8 cellular contexts compared by ENCODE assay signal in genomic region chr17:8210761-8211458, GRCh38. TPM values are rescaled to one million over a fixed set of nuclear protein-coding genes. Genes with fewer than 3 reads are reported as not detected.
A peak's percentile ranks its signal among the peaks of the same experiment; 100 is the strongest.
DNase-seq lines count a peak whose midpoint lies in the region; ATAC-seq and TF ChIP-seq lines count a peak whose summit lies in the region.

No MANE protein-coding gene starts in this region.

- no peaks in the 10 kb centered on the region for H3K27me3 ChIP-seq in right atrium auricular region

- H3K4me3 ChIP-seq in right atrium auricular region = peak overlapping the region; percentile 49 to 61

- POLR2A ChIA-PET in activated B cell treated with CpG ODN at 0.5 μM for 24 hours (lab: Charles Lee) = interaction anchor here (0.7 to 6.8 kb wide), 10 partner anchors 11 to 78 kb away, joined by 3 to 84 read pairs (median 6); partner anchors contain the start of genes BORCS6, CTC1 and RANGRF

- no peak for TF ChIP-seq CTCF in 22Rv1 (IDR thresholded peaks at IDR 0.05)
- TF ChIP-seq CTCF in activated B cell treated with CpG ODN at 0.5 μM for 24 hours (IDR thresholded peaks at IDR 0.05) = no peak
- no peak for TF ChIP-seq CTCF in right atrium auricular region (IDR thresholded peaks at IDR 0.05)

- H3K4me1 ChIP-seq in right atrium auricular region = peaks cover 0 to 7% of the 10 kb centered on the region in 2 donors

- H3K9me3 Mint-ChIP-seq in activated B cell treated with CpG ODN at 0.5 μM for 24 hours = no peaks in the 10 kb centered on the region
- no peaks in the 10 kb centered on the region for H3K9me3 Mint-ChIP-seq in stimulated activated effector memory CD8-positive, alpha-beta T cell treated with anti-CD3 and anti-CD28 coated beads, Interleukin-12 subunit alpha, Interleukin-12 subunit beta, amount 100 ng/mL, for 72 hours

- peak; percentile 7 for ATAC-seq in GM21423 (IDR thresholded peaks at IDR 0.05; ENCODE audit: unreplicated experiment)
- ATAC-seq in activated B cell treated with CpG ODN at 0.5 μM for 24 hours (ENCODE audit: low read depth) = no peak
- peak; percentile 25 for ATAC-seq in stimulated activated effector memory CD8-positive, alpha-beta T cell treated with anti-CD3 and anti-CD28 coated beads, Interleukin-12 subunit alpha, Interleukin-12 subunit beta, amount 100 ng/mL, for 72 hours

- no peaks in the 10 kb centered on the region for H3K27me3 Mint-ChIP-seq in activated B cell treated with CpG ODN at 0.5 μM for 24 hours

- peak overlapping the region; percentile 91 for H3K27ac Mint-ChIP-seq in activated B cell treated with CpG ODN at 0.5 μM for 24 hours
- peak overlapping the region; percentile 98 for H3K27ac Mint-ChIP-seq in stimulated activated effector memory CD8-positive, alpha-beta T cell treated with anti-CD3 and anti-CD28 coated beads, Interleukin-12 subunit alpha, Interleukin-12 subunit beta, amount 100 ng/mL, for 72 hours

- H3K36me3 Mint-ChIP-seq in activated B cell treated with CpG ODN at 0.5 μM for 24 hours (ENCODE audit: low read depth) = peaks cover 2% of the 10 kb centered on the region
- peaks cover 51% of the 10 kb centered on the region for H3K36me3 Mint-ChIP-seq in stimulated activated effector memory CD8-positive, alpha-beta T cell treated with anti-CD3 and anti-CD28 coated beads, Interleukin-12 subunit alpha, Interleukin-12 subunit beta, amount 100 ng/mL, for 72 hours

- no peaks in the 10 kb centered on the region for H3K36me3 ChIP-seq in right atrium auricular region

- H3K27ac ChIP-seq in 22Rv1 (peak overlapping the region; percentile 91), right atrium auricular region (peak overlapping the region; percentile 68 to 79)

- no peak for DNase-seq in activated B cell treated with CpG ODN at 0.5 μM for 24 hours
- no peak for DNase-seq in right atrium auricular region (ENCODE audit: low spot score)
- no peak for DNase-seq in stimulated activated effector memory CD8-positive, alpha-beta T cell treated with anti-CD3 and anti-CD28 coated beads, Interleukin-12 subunit alpha, Interleukin-12 subunit beta, amount 100 ng/mL, for 72 hours (ENCODE audit: low spot score in 2 of 2)
- DNase-seq in AML-193 (lab: John Stamatoyannopoulos, UW) = no peak
- no peak for DNase-seq in NCI-H1417 (lab: John Stamatoyannopoulos, UW)
- no peak for DNase-seq in OCI-M1 (lab: John Stamatoyannopoulos, UW)

- H3K9me3 ChIP-seq in right atrium auricular region = no peaks in the 10 kb centered on the region

- CTCF ChIA-PET in activated B cell treated with CpG ODN at 0.5 μM for 24 hours (lab: Charles Lee) = interaction anchor here (1.0 kb wide), 1 partner anchor 10 kb away, joined by 4 read pairs; no protein-coding TSS in a partner anchor

- peaks cover 19% of the 10 kb centered on the region for H3K4me1 Mint-ChIP-seq in activated B cell treated with CpG ODN at 0.5 μM for 24 hours
- H3K4me1 Mint-ChIP-seq in stimulated activated effector memory CD8-positive, alpha-beta T cell treated with anti-CD3 and anti-CD28 coated beads, Interleukin-12 subunit alpha, Interleukin-12 subunit beta, amount 100 ng/mL, for 72 hours = peaks cover 33% of the 10 kb centered on the region

- intact Hi-C loops in activated B cell treated with CpG ODN at 0.5 μM for 24 hours (cut with micrococcal nuclease) = loop anchor here (1.0 kb wide), 4 partner anchors 11 to 38 kb away; partner anchors contain the start of gene BORCS6

- H3K4me3 Mint-ChIP-seq in activated B cell treated with CpG ODN at 0.5 μM for 24 hours = peak overlapping the region; percentile 95
- peak overlapping the region; percentile 96 for H3K4me3 Mint-ChIP-seq in stimulated activated effector memory CD8-positive, alpha-beta T cell treated with anti-CD3 and anti-CD28 coated beads, Interleukin-12 subunit alpha, Interleukin-12 subunit beta, amount 100 ng/mL, for 72 hours

RNA-seq across cellular contexts. Expression of gene AURKB, which starts 0.5 kb away (rescaled TPM):
- total RNA-seq in activated B cell treated with CpG ODN at 0.5 μM for 24 hours (1.7 and 3.0 TPM in 2 replicates), right atrium auricular region (1 to 10 TPM in 1 of 2 donors, not detected in 1; 1.8 TPM)

RNA-seq across cellular contexts. Expression of gene BORCS6, which starts 20.9 kb away (rescaled TPM):
- total RNA-seq in activated B cell treated with CpG ODN at 0.5 μM for 24 hours (12.3 and 12.8 TPM in 2 replicates), right atrium auricular region (10 to 100 TPM; 10.2 to 10.8 TPM)

RNA-seq across cellular contexts. Expression of gene TMEM107, which starts 34.7 kb away (rescaled TPM):
- 17.3 and 20.9 TPM in 2 replicates for total RNA-seq in activated B cell treated with CpG ODN at 0.5 μM for 24 hours
- total RNA-seq in right atrium auricular region = 10 to 100 TPM in 1 of 2 donors, 1 to 10 TPM in 1; 7.3 to 11.0 TPM

RNA-seq across cellular contexts. Expression of gene CTC1, which starts 36.9 kb away (rescaled TPM):
- total RNA-seq in activated B cell treated with CpG ODN at 0.5 μM for 24 hours = 121 and 136 TPM in 2 replicates
- total RNA-seq in right atrium auricular region = 1 to 10 TPM; 4.2 to 8.6 TPM

RNA-seq across cellular contexts. Expression of gene PFAS, which starts 38.2 kb away (rescaled TPM):
- 121 and 126 TPM in 2 replicates for total RNA-seq in activated B cell treated with CpG ODN at 0.5 μM for 24 hours
- total RNA-seq in right atrium auricular region = 1 to 10 TPM; 4.4 to 5.3 TPM
